ENCODE assay signal across 16 cellular contexts in genomic region chr17:80918731-80919130, GRCh38.
DNase-seq lines count a peak whose midpoint lies in the region; ATAC-seq, FAIRE-seq and TF ChIP-seq lines count a peak whose summit lies in the region.
"Had no signal": no experiment of that assay in that cellular context is flagged by ENCODE, and none has a peak within 500 bp of the region (broad histone marks: within the 10 kb centered on the region; RNA-seq: fewer than 3 reads in every experiment).

No MANE protein-coding gene starts in this region.

- WGBS in hepatocyte (ENCODE audit: low lambda C conversion rate, missing lambda C conversion rate) = 91% methylated on average over 15 of the region's 15 CpGs

- no peaks in the 10 kb centered on the region for H3K9me2 ChIP-seq in hepatocyte (replicated peaks; ENCODE audit: insufficient read depth)

- intact Hi-C loops in cardiac septum (cut with DNase I) (no loop called here), Right ventricle myocardium superior (cut with DNase I) (no loop called here), kidney (cut with DNase I) (no loop called here), sciatic nerve (cut with DNase I) (no loop called here), vagina (cut with DNase I) (no loop called here)

- H2AFZ ChIP-seq in hepatocyte = no peak overlapping the region

- H3K9ac ChIP-seq in kidney (ENCODE audit: low read length in 2 of 2) = no peak overlapping the region

- no peak overlapping the region for H3K4me2 ChIP-seq in hepatocyte

- peak; percentile 38 for DNase-seq in cardiac septum (ENCODE audit: low spot score)
- no peak for DNase-seq in Right ventricle myocardium superior
- peak; percentile 32 for DNase-seq in kidney
- DNase-seq in sciatic nerve (ENCODE audit: low spot score) = peak; percentile 23
- DNase-seq in vagina (ENCODE audit: extremely low spot score in 2 of 2) = no peak
- no peak for DNase-seq in T-helper 1 cell
- DNase-seq in NCI-H1417 treated with DMSO at 0.1 percent for 48 hours (lab: John Stamatoyannopoulos, UW) = no peak
- no peak for DNase-seq in hepatocyte (ENCODE audit: low spot score)
- DNase-seq: CD8-positive, alpha-beta T cell; NCI-H1930; NCI-H2171; NCI-H446 treated with DMSO at 0.1 percent for 48 hours; RPMI8226 had no signal

- no peaks in the 10 kb centered on the region for H3K27me3 ChIP-seq in vagina
- no peaks in the 10 kb centered on the region for H3K27me3 ChIP-seq in hepatocyte

- TF ChIP-seq CTCF in kidney (IDR thresholded peaks at IDR 0.05; ENCODE audit: borderline replicate concordance, extremely low read depth, insufficient read depth) (no peak), vagina (IDR thresholded peaks at IDR 0.05) (no peak), hepatocyte (IDR thresholded peaks at IDR 0.05; ENCODE audit: poor library complexity) (no peak)

- FAIRE-seq in kidney (lab: Jason Lieb, UNC) = no peak
- FAIRE-seq: HTR-8/SVneo had no signal

- H4K20me1 ChIP-seq in hepatocyte (ENCODE audit: insufficient read depth, poor library complexity, severe bottlenecking) = no peaks in the 10 kb centered on the region

- H3K4me3 ChIP-seq in kidney (ENCODE audit: low read length in 2 of 2) (no peak overlapping the region), vagina (no peak overlapping the region), hepatocyte (no peak overlapping the region)
- H3K4me3 ChIP-seq: HAP-1 had no signal

- H3K4me1 ChIP-seq in kidney (ENCODE audit: control insufficient read depth in 1 of 2, insufficient read depth in 1 of 2, low read depth in 1 of 2, low read length in 2 of 2) (peaks cover 9 to 13% of the 10 kb centered on the region in 2 donors), vagina (peaks cover 32% of the 10 kb centered on the region), hepatocyte (ENCODE audit: insufficient read depth) (no peaks in the 10 kb centered on the region)
- H3K4me1 ChIP-seq: HAP-1 had no signal

- H3K27ac ChIP-seq in kidney (ENCODE audit: low read depth in 2 of 2, low read length in 2 of 2) (no peak overlapping the region), vagina (peak overlapping the region; percentile 66), hepatocyte (no peak overlapping the region)
- H3K27ac ChIP-seq: HL-60 had no signal

- H3K9me3 ChIP-seq in kidney (ENCODE audit: control insufficient read depth in 1 of 2, low read length in 2 of 2) = no peaks in the 10 kb centered on the region
- no peaks in the 10 kb centered on the region for H3K9me3 ChIP-seq in vagina
- no peaks in the 10 kb centered on the region for H3K9me3 ChIP-seq in hepatocyte (ENCODE audit: low read depth)
- H3K9me3 ChIP-seq: HAP-1 had no signal

- no peak for ATAC-seq in Right ventricle myocardium superior (ENCODE audit: poor library complexity)
- ATAC-seq in sciatic nerve = no peak
- ATAC-seq: CD8-positive, alpha-beta T cell had no signal

- TF ChIP-seq POLR2A in vagina (IDR thresholded peaks at IDR 0.05) = no peak

- H3K79me2 ChIP-seq in hepatocyte = no peaks in the 10 kb centered on the region

- peaks cover 0 to 6% of the 10 kb centered on the region in 2 donors for H3K36me3 ChIP-seq in kidney (ENCODE audit: control insufficient read depth in 1 of 2, insufficient read depth in 2 of 2, low read length in 2 of 2)
- H3K36me3 ChIP-seq in vagina = peaks cover 0 to 7% of the 10 kb centered on the region in 2 donors
- H3K36me3 ChIP-seq in hepatocyte (replicated peaks; ENCODE audit: insufficient read depth, low read depth) = no peaks in the 10 kb centered on the region

Comparison
In these comparisons a context has a peak if more than half of its experiments do, and no peak if none do; other contexts are left out.
1. DNase-seq: peak in cardiac septum (single experiment), kidney (single experiment) and sciatic nerve (single experiment); none in Right ventricle myocardium superior (single experiment), vagina (0 of 2), T-helper 1 cell (0 of 5), NCI-H1417 treated with DMSO at 0.1 percent for 48 hours (single experiment) and hepatocyte (single experiment).